ENCODE assay signal across 8 cellular contexts in genomic region chr9:134407123-134407779, GRCh38.
DNase-seq lines count a peak whose midpoint lies in the region; ATAC-seq and TF ChIP-seq lines count a peak whose summit lies in the region.

No MANE protein-coding gene starts in this region.

- H3K4me3 ChIP-seq in tibial nerve: peak overlapping the region; percentile 3 to 26 (median 21)

- no peak overlapping the region for H3K27ac Mint-ChIP-seq in activated naive CD8-positive, alpha-beta T cell treated with anti-CD3 and anti-CD28 coated beads for 36 hours

- no peaks in the 10 kb centered on the region for H3K9me3 Mint-ChIP-seq in activated naive CD8-positive, alpha-beta T cell treated with anti-CD3 and anti-CD28 coated beads for 36 hours

- peaks cover 8% of the 10 kb centered on the region for H3K27me3 Mint-ChIP-seq in activated naive CD8-positive, alpha-beta T cell treated with anti-CD3 and anti-CD28 coated beads for 36 hours

- peak overlapping the region; percentile 31 to 84 (median 62) for H3K27ac ChIP-seq in tibial nerve

- H3K4me3 Mint-ChIP-seq in activated naive CD8-positive, alpha-beta T cell treated with anti-CD3 and anti-CD28 coated beads for 36 hours: peak overlapping the region; percentile 62

- ATAC-seq in GM21576 (IDR thresholded peaks at IDR 0.05; ENCODE audit: unreplicated experiment): peak; percentile 70
- peak; percentile 80 for ATAC-seq in Right ventricle myocardium superior (ENCODE audit: poor library complexity)

- TF ChIP-seq EP300 in tibial nerve (IDR thresholded peaks at IDR 0.05): peak; percentile 57 to 88

- peak in 1 of 2 donors; percentile 25 for TF ChIP-seq POLR2A in tibial nerve (IDR thresholded peaks at IDR 0.05)

- peak in 1 of 5 experiments; percentile 28 for TF ChIP-seq CTCF in tibial nerve (IDR thresholded peaks at IDR 0.05)

- H3K9me3 ChIP-seq in tibial nerve: no peaks in the 10 kb centered on the region

- H3K4me1 Mint-ChIP-seq in activated naive CD8-positive, alpha-beta T cell treated with anti-CD3 and anti-CD28 coated beads for 36 hours: peaks cover 33% of the 10 kb centered on the region

- DNase-seq in DMS53 (lab: John Stamatoyannopoulos, UW) (peak; percentile 96), Kasumi-1 (lab: John Stamatoyannopoulos, UW) (peak; percentile 92 to 94), SKM-1 (lab: John Stamatoyannopoulos, UW; ENCODE audit: unreplicated experiment) (peak; percentile 94), Right ventricle myocardium superior (peak; percentile 95), posterior cingulate gyrus (peak; percentile 87 to 98 (median 90)), tibial nerve (ENCODE audit: low spot score in 2 of 2) (peak; percentile 74 to 78)
- peak; percentile 80 for DNase-seq in activated naive CD8-positive, alpha-beta T cell treated with anti-CD3 and anti-CD28 coated beads for 36 hours

- intact Hi-C loops in Right ventricle myocardium superior (cut with DNase I): no loop called here
- intact Hi-C loops in posterior cingulate gyrus (cut with DNase I): no loop called here

- no peaks in the 10 kb centered on the region for H3K27me3 ChIP-seq in tibial nerve

- peaks cover 9 to 100% (median 91%) of the 10 kb centered on the region in 4 donors for H3K4me1 ChIP-seq in tibial nerve

- WGBS in tibial nerve, 2 donors: 9 to 12% methylated on average over 12 to 33 of the region's 33 CpGs

- H3K36me3 ChIP-seq in tibial nerve: peaks cover 0 to 25% (median 0%) of the 10 kb centered on the region in 3 donors

- no peaks in the 10 kb centered on the region for H3K36me3 Mint-ChIP-seq in activated naive CD8-positive, alpha-beta T cell treated with anti-CD3 and anti-CD28 coated beads for 36 hours

Comparison
In these comparisons a context has a peak if more than half of its experiments do, and no peak if none do; other contexts are left out.
1. Peak in every context shown above with its lines: DNase-seq, ATAC-seq, H3K4me3 ChIP-seq and H3K27ac ChIP-seq.